1 cellular context compared by ENCODE assay signal in genomic region chr1:111139956-111140679, GRCh38.
TF ChIP-seq lines count a peak whose summit lies in the region.

TSS of gene CEPT1 (plus strand) at chr1:111140223. CDS start at chr1:111147715, 7,492 bp downstream.
TSS of gene DRAM2 (minus strand) at chr1:111140093. CDS start at chr1:111131554, 8,539 bp downstream.

TF ChIP-seq in HepG2, 621 proteins besides CTCF, POLR2A, EP300 and RAD21 (continued from another document and continues in another):
- TF ChIP-seq TARDBP (CRISPR knock-in tag; IDR thresholded peaks at IDR 0.05) (0 out of 2 replicates have a peak, but pooled peaks have one; percentile 43), ZNF790 (CRISPR knock-in tag; IDR thresholded peaks at IDR 0.05; ENCODE audit: borderline replicate concordance) (no peak), ZNF160 (CRISPR knock-in tag; IDR thresholded peaks at IDR 0.05) (no peak), KDM5B (CRISPR knock-in tag; IDR thresholded peaks at IDR 0.05; ENCODE audit: borderline replicate concordance) (peak; percentile 41; the same call in 1 of the 2 replicates), ZNF709 (CRISPR knock-in tag; IDR thresholded peaks at IDR 0.05) (peak; percentile 29; the same call in 1 of the 2 replicates), RAD51 (IDR thresholded peaks at IDR 0.05; ENCODE audit: borderline replicate concordance) (no peak), ZNF382 (CRISPR knock-in tag; IDR thresholded peaks at IDR 0.05; ENCODE audit: borderline replicate concordance) (no peak), TEAD3 (CRISPR knock-in tag; optimal IDR thresholded peaks at IDR 0.05; ENCODE audit: borderline replicate concordance) (peak; percentile 52), ATM (IDR thresholded peaks at IDR 0.05; ENCODE audit: borderline replicate concordance) (no peak), EED (CRISPR knock-in tag; IDR thresholded peaks at IDR 0.05) (no peak), ZNF44 (CRISPR knock-in tag; IDR thresholded peaks at IDR 0.05) (no peak), POLR2AphosphoS5 (IDR thresholded peaks at IDR 0.05; ENCODE audit: low read depth, low read length) (peak; percentile 95), ARID5B (CRISPR knock-in tag; IDR thresholded peaks at IDR 0.05) (peak; percentile 12; the same call in 1 of the 2 replicates), ZKSCAN8 (CRISPR knock-in tag; IDR thresholded peaks at IDR 0.05; ENCODE audit: borderline replicate concordance) (peak; percentile 27; the same call in 1 of the 2 replicates), HOXA7 (CRISPR knock-in tag; IDR thresholded peaks at IDR 0.05) (no peak), ZNF879 (CRISPR knock-in tag; IDR thresholded peaks at IDR 0.05) (no peak), TOE1 (CRISPR knock-in tag; IDR thresholded peaks at IDR 0.05) (no peak; the same call in 1 of the 2 replicates), ZNF780A (CRISPR knock-in tag; IDR thresholded peaks at IDR 0.05) (no peak), ZNF263 (CRISPR knock-in tag; IDR thresholded peaks at IDR 0.05) (no peak), MAF1 (CRISPR knock-in tag; IDR thresholded peaks at IDR 0.05; ENCODE audit: borderline replicate concordance) (0 out of 2 replicates have a peak, but pooled peaks have one; percentile 40), SRF (IDR thresholded peaks at IDR 0.05; ENCODE audit: low read depth, low read length) (no peak), ZNF230 (CRISPR knock-in tag; IDR thresholded peaks at IDR 0.05) (no peak; the same call in 1 of the 2 replicates), ZNF343 (CRISPR knock-in tag; IDR thresholded peaks at IDR 0.05) (no peak; the same call in 1 of the 2 replicates), ISL2 (CRISPR knock-in tag; IDR thresholded peaks at IDR 0.05) (no peak), ZNF3 (CRISPR knock-in tag; IDR thresholded peaks at IDR 0.05) (no peak), ZNF850 (CRISPR knock-in tag; conservative IDR thresholded peaks at IDR 0.05) (0 out of 2 replicates have a peak, but pooled peaks have one; percentile 12), IKZF4 (CRISPR knock-in tag; IDR thresholded peaks at IDR 0.05; ENCODE audit: borderline replicate concordance, low read depth, not compliant biosample characterization) (peak; percentile 27), EEA1 (CRISPR knock-in tag; IDR thresholded peaks at IDR 0.05; ENCODE audit: borderline replicate concordance) (no peak), ARNTL (CRISPR knock-in tag; IDR thresholded peaks at IDR 0.05) (no peak), RNF2 (conservative IDR thresholded peaks at IDR 0.05; ENCODE audit: low read depth) (no peak), ZNF788 (CRISPR knock-in tag; IDR thresholded peaks at IDR 0.05; ENCODE audit: borderline replicate concordance) (peak; percentile 79), ZNF292 (CRISPR knock-in tag; IDR thresholded peaks at IDR 0.05; ENCODE audit: borderline replicate concordance, low read depth) (peak; percentile 86), ZNF143 (CRISPR knock-in tag; IDR thresholded peaks at IDR 0.05) (peak; percentile 79), CENPBD1 (CRISPR knock-in tag; IDR thresholded peaks at IDR 0.05; ENCODE audit: borderline replicate concordance, low read depth) (no peak), CBX1 (IDR thresholded peaks at IDR 0.05; ENCODE audit: low read depth) (peak; percentile 20), ETV5 (CRISPR knock-in tag; IDR thresholded peaks at IDR 0.05; ENCODE audit: borderline replicate concordance) (peak; percentile 5; the same call in 1 of the 2 replicates), SRY (CRISPR knock-in tag; IDR thresholded peaks at IDR 0.05) (no peak; the same call in 1 of the 2 replicates), ZBTB21 (CRISPR knock-in tag; IDR thresholded peaks at IDR 0.05) (no peak), RFX3 (CRISPR knock-in tag; IDR thresholded peaks at IDR 0.05) (no peak), ZNF121 (CRISPR knock-in tag; IDR thresholded peaks at IDR 0.05) (peak; percentile 88), ZFP1 (CRISPR knock-in tag; IDR thresholded peaks at IDR 0.05) (0 out of 2 replicates have a peak, but pooled peaks have one; percentile 46), ZNF333 (CRISPR knock-in tag; IDR thresholded peaks at IDR 0.05; ENCODE audit: borderline replicate concordance) (peak; percentile 39), ZSCAN21 (CRISPR knock-in tag; IDR thresholded peaks at IDR 0.05; ENCODE audit: borderline replicate concordance) (0 out of 2 replicates have a peak, but pooled peaks have one; percentile 60), NR2F6 (IDR thresholded peaks at IDR 0.05) (no peak), NR2F6 (CRISPR knock-in tag; IDR thresholded peaks at IDR 0.05) (peak; percentile 9; the same call in 1 of the 2 replicates)
- TF ChIP-seq, protein P1, sequence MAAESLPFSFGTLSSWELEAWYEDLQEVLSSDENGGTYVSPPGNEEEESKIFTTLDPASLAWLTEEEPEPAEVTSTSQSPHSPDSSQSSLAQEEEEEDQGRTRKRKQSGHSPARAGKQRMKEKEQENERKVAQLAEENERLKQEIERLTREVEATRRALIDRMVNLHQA (CRISPR knock-in tag; IDR thresholded peaks at IDR 0.05), result no peak
- TF ChIP-seq, protein P2, sequence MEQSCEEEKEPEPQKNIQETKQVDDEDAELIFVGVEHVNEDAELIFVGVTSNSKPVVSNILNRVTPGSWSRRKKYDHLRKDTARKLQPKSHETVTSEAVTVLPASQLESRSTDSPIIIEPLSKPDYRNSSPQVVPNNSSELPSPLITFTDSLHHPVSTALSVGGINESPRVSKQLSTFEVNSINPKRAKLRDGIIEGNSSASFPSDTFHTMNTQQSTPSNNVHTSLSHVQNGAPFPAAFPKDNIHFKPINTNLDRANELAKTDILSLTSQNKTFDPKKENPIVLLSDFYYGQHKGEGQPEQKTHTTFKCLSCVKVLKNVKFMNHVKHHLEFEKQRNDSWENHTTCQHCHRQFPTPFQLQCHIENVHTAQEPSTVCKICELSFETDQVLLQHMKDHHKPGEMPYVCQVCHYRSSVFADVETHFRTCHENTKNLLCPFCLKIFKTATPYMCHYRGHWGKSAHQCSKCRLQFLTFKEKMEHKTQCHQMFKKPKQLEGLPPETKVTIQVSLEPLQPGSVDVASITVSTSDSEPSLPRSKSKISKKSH (CRISPR knock-in tag; IDR thresholded peaks at IDR 0.05; ENCODE audit: borderline replicate concordance), result no peak
- TF ChIP-seq, protein P3, sequence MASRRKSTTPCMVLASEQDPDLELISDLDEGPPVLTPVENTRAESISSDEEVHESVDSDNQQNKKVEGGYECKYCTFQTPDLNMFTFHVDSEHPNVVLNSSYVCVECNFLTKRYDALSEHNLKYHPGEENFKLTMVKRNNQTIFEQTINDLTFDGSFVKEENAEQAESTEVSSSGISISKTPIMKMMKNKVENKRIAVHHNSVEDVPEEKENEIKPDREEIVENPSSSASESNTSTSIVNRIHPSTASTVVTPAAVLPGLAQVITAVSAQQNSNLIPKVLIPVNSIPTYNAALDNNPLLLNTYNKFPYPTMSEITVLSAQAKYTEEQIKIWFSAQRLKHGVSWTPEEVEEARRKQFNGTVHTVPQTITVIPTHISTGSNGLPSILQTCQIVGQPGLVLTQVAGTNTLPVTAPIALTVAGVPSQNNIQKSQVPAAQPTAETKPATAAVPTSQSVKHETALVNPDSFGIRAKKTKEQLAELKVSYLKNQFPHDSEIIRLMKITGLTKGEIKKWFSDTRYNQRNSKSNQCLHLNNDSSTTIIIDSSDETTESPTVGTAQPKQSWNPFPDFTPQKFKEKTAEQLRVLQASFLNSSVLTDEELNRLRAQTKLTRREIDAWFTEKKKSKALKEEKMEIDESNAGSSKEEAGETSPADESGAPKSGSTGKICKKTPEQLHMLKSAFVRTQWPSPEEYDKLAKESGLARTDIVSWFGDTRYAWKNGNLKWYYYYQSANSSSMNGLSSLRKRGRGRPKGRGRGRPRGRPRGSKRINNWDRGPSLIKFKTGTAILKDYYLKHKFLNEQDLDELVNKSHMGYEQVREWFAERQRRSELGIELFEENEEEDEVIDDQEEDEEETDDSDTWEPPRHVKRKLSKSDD (CRISPR knock-in tag; IDR thresholded peaks at IDR 0.05; ENCODE audit: low read depth), result peak; percentile 48; the same call in 1 of the 2 replicates
- TF ChIP-seq, protein P4, sequence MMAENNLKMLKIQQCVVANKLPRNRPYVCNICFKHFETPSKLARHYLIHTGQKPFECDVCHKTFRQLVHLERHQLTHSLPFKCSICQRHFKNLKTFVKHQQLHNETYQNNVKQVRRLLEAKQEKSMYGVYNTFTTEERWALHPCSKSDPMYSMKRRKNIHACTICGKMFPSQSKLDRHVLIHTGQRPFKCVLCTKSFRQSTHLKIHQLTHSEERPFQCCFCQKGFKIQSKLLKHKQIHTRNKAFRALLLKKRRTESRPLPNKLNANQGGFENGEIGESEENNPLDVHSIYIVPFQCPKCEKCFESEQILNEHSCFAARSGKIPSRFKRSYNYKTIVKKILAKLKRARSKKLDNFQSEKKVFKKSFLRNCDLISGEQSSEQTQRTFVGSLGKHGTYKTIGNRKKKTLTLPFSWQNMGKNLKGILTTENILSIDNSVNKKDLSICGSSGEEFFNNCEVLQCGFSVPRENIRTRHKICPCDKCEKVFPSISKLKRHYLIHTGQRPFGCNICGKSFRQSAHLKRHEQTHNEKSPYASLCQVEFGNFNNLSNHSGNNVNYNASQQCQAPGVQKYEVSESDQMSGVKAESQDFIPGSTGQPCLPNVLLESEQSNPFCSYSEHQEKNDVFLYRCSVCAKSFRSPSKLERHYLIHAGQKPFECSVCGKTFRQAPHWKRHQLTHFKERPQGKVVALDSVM (CRISPR knock-in tag; IDR thresholded peaks at IDR 0.05), result no peak
- TF ChIP-seq, protein P5, sequence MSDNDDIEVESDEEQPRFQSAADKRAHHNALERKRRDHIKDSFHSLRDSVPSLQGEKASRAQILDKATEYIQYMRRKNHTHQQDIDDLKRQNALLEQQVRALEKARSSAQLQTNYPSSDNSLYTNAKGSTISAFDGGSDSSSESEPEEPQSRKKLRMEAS (IDR thresholded peaks at IDR 0.05), result no peak; the same call in 1 of the 2 replicates
- TF ChIP-seq, protein P6, sequence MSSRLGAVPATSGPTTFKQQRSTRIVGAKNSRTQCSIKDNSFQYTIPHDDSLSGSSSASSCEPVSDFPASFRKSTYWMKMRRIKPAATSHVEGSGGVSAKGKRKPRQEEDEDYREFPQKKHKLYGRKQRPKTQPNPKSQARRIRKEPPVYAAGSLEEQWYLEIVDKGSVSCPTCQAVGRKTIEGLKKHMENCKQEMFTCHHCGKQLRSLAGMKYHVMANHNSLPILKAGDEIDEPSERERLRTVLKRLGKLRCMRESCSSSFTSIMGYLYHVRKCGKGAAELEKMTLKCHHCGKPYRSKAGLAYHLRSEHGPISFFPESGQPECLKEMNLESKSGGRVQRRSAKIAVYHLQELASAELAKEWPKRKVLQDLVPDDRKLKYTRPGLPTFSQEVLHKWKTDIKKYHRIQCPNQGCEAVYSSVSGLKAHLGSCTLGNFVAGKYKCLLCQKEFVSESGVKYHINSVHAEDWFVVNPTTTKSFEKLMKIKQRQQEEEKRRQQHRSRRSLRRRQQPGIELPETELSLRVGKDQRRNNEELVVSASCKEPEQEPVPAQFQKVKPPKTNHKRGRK (CRISPR knock-in tag; IDR thresholded peaks at IDR 0.05), result no peak
- TF ChIP-seq, protein P7, sequence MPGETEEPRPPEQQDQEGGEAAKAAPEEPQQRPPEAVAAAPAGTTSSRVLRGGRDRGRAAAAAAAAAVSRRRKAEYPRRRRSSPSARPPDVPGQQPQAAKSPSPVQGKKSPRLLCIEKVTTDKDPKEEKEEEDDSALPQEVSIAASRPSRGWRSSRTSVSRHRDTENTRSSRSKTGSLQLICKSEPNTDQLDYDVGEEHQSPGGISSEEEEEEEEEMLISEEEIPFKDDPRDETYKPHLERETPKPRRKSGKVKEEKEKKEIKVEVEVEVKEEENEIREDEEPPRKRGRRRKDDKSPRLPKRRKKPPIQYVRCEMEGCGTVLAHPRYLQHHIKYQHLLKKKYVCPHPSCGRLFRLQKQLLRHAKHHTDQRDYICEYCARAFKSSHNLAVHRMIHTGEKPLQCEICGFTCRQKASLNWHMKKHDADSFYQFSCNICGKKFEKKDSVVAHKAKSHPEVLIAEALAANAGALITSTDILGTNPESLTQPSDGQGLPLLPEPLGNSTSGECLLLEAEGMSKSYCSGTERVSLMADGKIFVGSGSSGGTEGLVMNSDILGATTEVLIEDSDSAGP (CRISPR knock-in tag; IDR thresholded peaks at IDR 0.05; ENCODE audit: borderline replicate concordance), result peak; percentile 84; the same call in 1 of the 2 replicates
- TF ChIP-seq, protein P8, sequence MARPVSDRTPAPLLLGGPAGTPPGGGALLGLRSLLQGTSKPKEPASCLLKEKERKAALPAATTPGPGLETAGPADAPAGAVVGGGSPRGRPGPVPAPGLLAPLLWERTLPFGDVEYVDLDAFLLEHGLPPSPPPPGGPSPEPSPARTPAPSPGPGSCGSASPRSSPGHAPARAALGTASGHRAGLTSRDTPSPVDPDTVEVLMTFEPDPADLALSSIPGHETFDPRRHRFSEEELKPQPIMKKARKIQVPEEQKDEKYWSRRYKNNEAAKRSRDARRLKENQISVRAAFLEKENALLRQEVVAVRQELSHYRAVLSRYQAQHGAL (CRISPR knock-in tag; IDR thresholded peaks at IDR 0.05; ENCODE audit: not compliant biosample characterization), result no peak
